8 cellular contexts compared by ENCODE assay signal in the genomic region with DNA sequence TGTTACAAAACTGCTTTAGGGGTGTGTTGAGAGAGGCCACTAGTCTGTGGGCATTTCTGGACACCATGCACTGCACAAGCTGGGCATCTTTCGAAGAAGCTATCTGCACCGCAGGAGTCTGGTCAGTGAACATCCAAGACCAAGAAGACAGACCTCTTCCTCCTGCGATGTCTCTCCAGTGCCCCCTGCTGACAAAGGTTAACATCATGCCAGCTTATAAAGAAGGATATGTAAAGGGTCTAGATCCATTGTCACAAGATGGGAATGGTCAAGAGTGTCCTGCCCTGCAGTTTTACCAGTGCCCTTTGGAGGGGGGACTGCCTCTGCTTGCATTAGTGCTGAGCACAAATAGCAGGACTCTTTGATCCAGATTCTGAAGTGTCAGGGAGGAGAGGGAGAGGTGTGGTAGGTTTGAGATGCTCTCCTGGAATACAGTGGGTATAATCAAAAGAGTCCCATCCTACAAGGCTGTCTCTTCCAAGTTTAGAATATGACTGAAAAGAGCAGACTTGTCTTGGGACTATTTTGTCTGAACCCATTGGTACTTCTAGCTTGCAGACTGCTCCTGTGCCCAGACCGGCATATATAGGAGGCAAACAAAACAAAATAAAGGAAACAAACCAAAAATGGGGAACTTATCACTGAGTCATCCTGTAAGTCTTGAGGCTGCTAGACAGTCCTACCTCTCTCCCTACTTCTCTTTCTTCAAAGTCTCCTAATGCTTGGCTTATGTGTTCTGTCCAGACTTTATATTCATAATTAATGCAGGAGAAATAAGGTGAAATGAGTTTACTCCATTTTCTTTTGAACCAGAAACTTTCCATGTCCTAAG.
A peak's percentile ranks its signal among the peaks of the same experiment; 100 is the strongest.
DNase-seq lines count a peak whose midpoint lies in the region; ATAC-seq and TF ChIP-seq lines count a peak whose summit lies in the region.

No MANE protein-coding gene starts in this region.

- no peak for DNase-seq in BJ (ENCODE audit: low read depth)
- DNase-seq in Jurkat, Clone E6-1 (ENCODE audit: low read depth, low spot score) = peak; percentile 28
- no peak for DNase-seq in RWPE2 (ENCODE audit: low spot score)
- peak; percentile 3 for DNase-seq in epithelial cell of prostate (ENCODE audit: low read depth, low spot score)
- DNase-seq in myocyte (ENCODE audit: low read depth) = peak; percentile 80
- no peak for DNase-seq in T-cell

- no peak overlapping the region for H3K27ac Mint-ChIP-seq in T-cell

- H3K27me3 ChIP-seq in BJ (ENCODE audit: control insufficient read depth, insufficient read depth, low read length) (no peaks in the 10 kb centered on the region), RWPE2 (ENCODE audit: insufficient read depth, poor library complexity, severe bottlenecking) (no peaks in the 10 kb centered on the region)

- no peaks in the 10 kb centered on the region for H3K4me1 ChIP-seq in RWPE2 (ENCODE audit: insufficient read depth, poor library complexity, severe bottlenecking)

- H3K27ac ChIP-seq in RWPE2 (ENCODE audit: poor library complexity, severe bottlenecking) (no peak overlapping the region), epithelial cell of prostate (no peak overlapping the region)

- no peaks in the 10 kb centered on the region for H3K36me3 Mint-ChIP-seq in T-cell

- H3K36me3 ChIP-seq in BJ (ENCODE audit: control insufficient read depth, insufficient read depth, low read length) (no peaks in the 10 kb centered on the region), RWPE2 (ENCODE audit: low read depth) (no peaks in the 10 kb centered on the region)

- H3K4me1 Mint-ChIP-seq in T-cell = no peaks in the 10 kb centered on the region

- no peak overlapping the region for H3K4me3 ChIP-seq in BJ (ENCODE audit: low read depth, low read length)
- H3K4me3 ChIP-seq in Jurkat, Clone E6-1 (ENCODE audit: low read length) = no peak overlapping the region
- no peak overlapping the region for H3K4me3 ChIP-seq in RWPE2 (ENCODE audit: severe bottlenecking)

- peak; percentile 84 for TF ChIP-seq CTCF in BJ (IDR thresholded peaks at IDR 0.05; ENCODE audit: insufficient read depth, low read depth, low read length)
- peak; percentile 67 for TF ChIP-seq CTCF in RWPE2 (IDR thresholded peaks at IDR 0.05; ENCODE audit: poor library complexity, severe bottlenecking)

- H3K4me3 Mint-ChIP-seq in T-cell = no peak overlapping the region

- peaks cover 0 to 10% (median 0%) of the 10 kb centered on the region in 3 donors for H3K9me3 Mint-ChIP-seq in T-cell

- no peaks in the 10 kb centered on the region for H3K27me3 Mint-ChIP-seq in T-cell

- H3K9me3 ChIP-seq in RWPE2 (ENCODE audit: severe bottlenecking) = no peaks in the 10 kb centered on the region

- POLR2A ChIA-PET in BJ (lab: Charles Lee) (no interaction called here), T-cell (lab: Charles Lee) (interaction anchor here in 1 of 2 donors (0.5 kb wide), 1 partner anchor 88 kb away, joined by 3 read pairs; no protein-coding TSS in a partner anchor)

- ATAC-seq in GM18870 (IDR thresholded peaks at IDR 0.05; ENCODE audit: unreplicated experiment) = peak; percentile 56
- peak; percentile 49; the same call in 1 of the 3 replicates for ATAC-seq in RWPE2 (ENCODE audit: low read depth)
- no peak for ATAC-seq in T-cell (replicated peaks in 1 of 4)
- no peak for ATAC-seq in HG03521 (IDR thresholded peaks at IDR 0.05; ENCODE audit: unreplicated experiment)

- CTCF ChIA-PET in BJ (lab: Yijun Ruan, JAX) = interaction anchor here (0.6 to 5.3 kb wide), 20 partner anchors 8 to 981 kb away, joined by 3 to 29 read pairs (median 3); no protein-coding TSS in a partner anchor
- CTCF ChIA-PET in T-cell (lab: Charles Lee) = no interaction called here

Comparison
In these comparisons a context has a peak if more than half of its experiments do, and no peak if none do; other contexts are left out.
1. DNase-seq: peak in Jurkat, Clone E6-1 (single experiment), epithelial cell of prostate (single experiment) and myocyte (single experiment); none in BJ (single experiment), RWPE2 (single experiment) and T-cell (0 of 34).
2. ATAC-seq: peak in GM18870 (single experiment) and RWPE2 (single experiment); none in T-cell (0 of 4) and HG03521 (single experiment).